ENCODE assay signal across 8 cellular contexts in the genomic region with DNA sequence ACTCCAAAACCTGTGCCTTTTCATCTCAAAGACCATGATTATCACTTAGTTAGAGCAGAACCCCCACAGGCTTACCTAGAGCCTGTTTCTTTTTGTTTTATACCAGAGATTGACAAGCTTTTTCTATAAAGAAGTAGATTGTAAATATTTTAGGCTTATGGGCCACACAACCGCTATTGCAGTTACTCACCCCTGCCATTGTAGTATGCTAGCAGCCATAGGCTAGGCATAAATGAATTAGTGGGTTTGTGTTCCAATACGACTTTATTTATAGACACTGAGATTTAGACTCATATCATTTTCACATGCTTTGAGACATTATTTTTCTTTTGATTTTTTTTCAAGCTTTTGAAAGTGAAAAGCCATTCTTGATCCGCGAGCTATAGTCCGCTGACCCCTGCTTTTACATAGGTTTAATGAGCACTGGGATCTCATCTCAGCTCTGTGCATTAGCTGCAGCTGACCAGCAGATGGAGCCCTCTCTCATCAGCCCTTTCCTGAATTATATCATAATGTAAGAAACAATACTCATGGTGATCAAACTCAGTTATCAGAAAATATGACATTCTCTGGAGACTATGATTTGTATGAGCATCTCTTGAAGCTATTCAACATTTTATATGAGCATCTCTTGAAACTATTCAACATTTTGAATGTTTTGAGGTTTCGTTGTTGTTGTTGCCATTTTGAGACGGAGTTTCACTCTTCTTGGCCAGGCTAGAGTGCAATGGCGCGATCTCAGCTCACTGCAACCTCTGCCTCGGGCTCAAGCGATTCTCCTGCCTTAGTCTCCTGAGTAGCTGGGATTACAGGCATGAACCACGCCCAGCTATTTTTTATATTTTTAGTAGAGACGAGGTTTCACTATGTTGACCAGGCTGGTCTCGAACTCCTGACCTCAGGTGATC.
A peak's percentile ranks its signal among the peaks of the same experiment; 100 is the strongest.
DNase-seq lines count a peak whose midpoint lies in the region; ATAC-seq and TF ChIP-seq lines count a peak whose summit lies in the region.

No MANE protein-coding gene starts in this region.

- DNase-seq in activated gamma-delta T cell treated with Interleukin-2 at 50 U/mL for 16 hours, result peak; percentile 6
- DNase-seq in activated gamma-delta T cell (lab: John Stamatoyannopoulos, UW), result no peak
- peak; percentile 44 for DNase-seq in NCI-H460 (ENCODE audit: extremely low read depth, low read depth)
- peak; percentile 36 for DNase-seq in activated CD8-positive, alpha-beta memory T cell treated with anti-CD3 and anti-CD28 coated beads, Interleukin-2, amount 50 U/mL, for 4 hours
- DNase-seq in fibroblast of peridontal ligament (ENCODE audit: extremely low read depth), result peak; percentile 56
- DNase-seq in ovary, result peak; percentile 17 to 52 (median 38)

- no peaks in the 10 kb centered on the region for H3K27me3 ChIP-seq in ovary

- no peak overlapping the region for H3K4me3 ChIP-seq in ovary

- peak; percentile 61 to 67 (median 65) for TF ChIP-seq CTCF in ovary (IDR thresholded peaks at IDR 0.05)

- intact Hi-C loops in ovary (cut with DNase I), result no loop called here

- ATAC-seq in HG02759 (IDR thresholded peaks at IDR 0.05; ENCODE audit: unreplicated experiment) (peak; percentile 63), GM18870 (IDR thresholded peaks at IDR 0.05; ENCODE audit: unreplicated experiment) (no peak)

- no peaks in the 10 kb centered on the region for H3K36me3 ChIP-seq in ovary

- H3K4me1 ChIP-seq in ovary (ENCODE audit: insufficient read depth), result no peaks in the 10 kb centered on the region

- TF ChIP-seq EP300 in ovary (IDR thresholded peaks at IDR 0.05), result no peak

- H3K9me3 ChIP-seq in ovary, result no peaks in the 10 kb centered on the region

- TF ChIP-seq POLR2A in ovary (IDR thresholded peaks at IDR 0.05), result no peak

- no peak overlapping the region for H3K27ac ChIP-seq in ovary

- 76 to 78% (median 78%) methylated on average over 14 of the region's 14 CpGs for WGBS in ovary, 3 donors
